14 cellular contexts compared by ENCODE assay signal in genomic region chr5:1392801-1393565, GRCh38. TPM values are rescaled to one million over a fixed set of nuclear protein-coding genes. Genes with fewer than 3 reads are reported as not detected.
DNase-seq lines count a peak whose midpoint lies in the region; ATAC-seq lines count a peak whose summit lies in the region.
"Had no signal": no experiment of that assay in that cellular context is flagged by ENCODE, and none has a peak within 500 bp of the region (broad histone marks: within the 10 kb centered on the region; RNA-seq: fewer than 3 reads in every experiment).

No MANE protein-coding gene starts in this region.

- H3K18ac ChIP-seq in neuronal stem cell (ENCODE audit: low read length): no peak overlapping the region

- H3K79me1 ChIP-seq in neuronal stem cell (ENCODE audit: low read depth, low read length): no peaks in the 10 kb centered on the region

- H3K9me3 ChIP-seq in neuronal stem cell (replicated peaks in 1 of 2; ENCODE audit: control insufficient read depth in 2 of 2, insufficient read depth in 1 of 2, low read depth in 1 of 2, low read length in 2 of 2): peaks cover 0 to 2% of the 10 kb centered on the region in 2 donors
- H3K9me3 ChIP-seq: BLaER1 had no signal

- peak overlapping the region; percentile 4 for H3K4me2 ChIP-seq in neuronal stem cell (ENCODE audit: insufficient read depth, low read length, poor library complexity, severe bottlenecking)
- H3K4me2 ChIP-seq: BLaER1, PC-9 had no signal

- H2AK5ac ChIP-seq in neuronal stem cell (ENCODE audit: low read depth, low read length): no peak overlapping the region

- peak overlapping the region; percentile 35 for H2BK5ac ChIP-seq in neuronal stem cell (ENCODE audit: low read length)

- H2BK12ac ChIP-seq in neuronal stem cell (ENCODE audit: low read length): no peak overlapping the region

- no peak overlapping the region for H3K4ac ChIP-seq in neuronal stem cell (ENCODE audit: low read length)

- no peak overlapping the region for H2BK120ac ChIP-seq in neuronal stem cell (ENCODE audit: low read depth, low read length)

- peak overlapping the region; percentile 82 for H3K23ac ChIP-seq in neuronal stem cell (ENCODE audit: low read depth, low read length, poor library complexity)

- H3K4me3 ChIP-seq in neuronal stem cell (ENCODE audit: low read length in 2 of 2): no peak overlapping the region
- H3K4me3 ChIP-seq: BLaER1, PC-9 had no signal

- ATAC-seq in left ventricle myocardium superior: peak; percentile 51
- ATAC-seq: HCT116 had no signal

- no peak overlapping the region for H4K91ac ChIP-seq in neuronal stem cell (ENCODE audit: low read depth, low read length, poor library complexity)

- intact Hi-C loops in left ventricle myocardium superior (cut with micrococcal nuclease): no loop called here

- H2AFZ ChIP-seq in neuronal stem cell (ENCODE audit: low read length): no peak overlapping the region
- H2AFZ ChIP-seq: PC-9 had no signal

- peak overlapping the region; percentile 31 for H4K8ac ChIP-seq in neuronal stem cell (ENCODE audit: low read depth, low read length)

- peak; percentile 28 for DNase-seq in NOMO-1 treated with DMSO at 0.1 percent for 48 hours (lab: John Stamatoyannopoulos, UW; ENCODE audit: unreplicated experiment)
- DNase-seq in NOMO-1 treated with dmso at 0.1 percent for 144 hours (lab: John Stamatoyannopoulos, UW; ENCODE audit: unreplicated experiment): no peak
- peak; percentile 33 for DNase-seq in MV-4-11 (lab: John Stamatoyannopoulos, UW)
- peak; percentile 27 for DNase-seq in left ventricle myocardium superior
- no peak for DNase-seq in neuronal stem cell (ENCODE audit: low spot score)
- DNase-seq in NCI-H510A (lab: John Stamatoyannopoulos, UW): no peak
- no peak for DNase-seq in HuH-7.5 (ENCODE audit: low spot score)
- no peak for DNase-seq in stimulated activated CD4-positive, alpha-beta T cell treated with anti-CD3 and anti-CD28 coated beads, Interleukin-2, amount 100 ng/mL, for 24 hours
- DNase-seq: NCI-H1092, NCI-H446, PC-9 had no signal

- H2BK15ac ChIP-seq in neuronal stem cell (ENCODE audit: low read length): no peak overlapping the region

- no CpG with 5 or more reads among the region's 22 CpGs for WGBS in neuronal stem cell (ENCODE audit: extremely low coverage in 2 of 2, insufficient read length in 2 of 2, insufficient replicate concordance in 1 of 2), 2 donors

- H3K9ac ChIP-seq in neuronal stem cell (ENCODE audit: low read depth, low read length, poor library complexity): no peak overlapping the region
- H3K9ac ChIP-seq: BLaER1 had no signal

- H3K36me3 ChIP-seq in neuronal stem cell (replicated peaks in 1 of 2; ENCODE audit: control insufficient read depth in 2 of 2, insufficient read depth in 2 of 2, low read length in 2 of 2): peaks cover 0 to 2% of the 10 kb centered on the region in 2 donors
- H3K36me3 ChIP-seq: BLaER1 had no signal

- no peak overlapping the region for H3K27ac ChIP-seq in neuronal stem cell (replicated peaks; ENCODE audit: low read length)
- H3K27ac ChIP-seq: BLaER1, PC-9 had no signal

- H3K4me1 ChIP-seq in neuronal stem cell (ENCODE audit: control insufficient read depth in 2 of 2, insufficient read depth in 1 of 2, low read depth in 1 of 2, low read length in 2 of 2): no peaks in the 10 kb centered on the region
- H3K4me1 ChIP-seq: BLaER1 had no signal

- H3K27me3 ChIP-seq in neuronal stem cell (ENCODE audit: control insufficient read depth in 3 of 3, insufficient read depth in 3 of 3, low read depth in 1 of 3, low read length in 3 of 3): peaks cover 2 to 65% (median 9%) of the 10 kb centered on the region in 3 experiments

- no peak overlapping the region for H3K14ac ChIP-seq in neuronal stem cell (ENCODE audit: low read length)

RNA-seq across cellular contexts. Expression of gene CLPTM1L, which starts 48.1 kb away (rescaled TPM):
- 31.5 TPM for total RNA-seq in left ventricle myocardium superior
- polyA plus RNA-seq in neuronal stem cell (2013, experiment 1 of 2): 49.2 TPM
- 50.1 TPM for polyA plus RNA-seq in neuronal stem cell (2013, experiment 2 of 2)

RNA-seq across cellular contexts. Expression of gene SLC6A3, which starts 52.3 kb away (rescaled TPM):
- not detected for total RNA-seq in left ventricle myocardium superior
- 0.26 TPM for polyA plus RNA-seq in neuronal stem cell (2013, experiment 1 of 2)
- 0.15 TPM for polyA plus RNA-seq in neuronal stem cell (2013, experiment 2 of 2)
- total RNA-seq: A172, PC-9 had no signal

Comparison
In these comparisons a context has a peak if more than half of its experiments do, and no peak if none do; other contexts are left out.
1. DNase-seq: peak in NOMO-1 treated with DMSO at 0.1 percent for 48 hours (single experiment), MV-4-11 (single experiment) and left ventricle myocardium superior (single experiment); none in NOMO-1 treated with dmso at 0.1 percent for 144 hours (single experiment), neuronal stem cell (single experiment), NCI-H510A (single experiment), HuH-7.5 (single experiment) and stimulated activated CD4-positive, alpha-beta T cell treated with anti-CD3 and anti-CD28 coated beads, Interleukin-2, amount 100 ng/mL, for 24 hours (0 of 2).